1 cellular context compared by ENCODE assay signal in genomic region chr7:100476903-100477870, GRCh38.
TF ChIP-seq lines count a peak whose summit lies in the region.

No MANE protein-coding gene starts in this region.

TF ChIP-seq in GM23338, 12 proteins besides CTCF, POLR2A, EP300 and RAD21 (continued from another document):
- TF ChIP-seq ZNF462 (CRISPR knock-in tag; IDR thresholded peaks at IDR 0.05) (no peak), JUNB (IDR thresholded peaks at IDR 0.05; ENCODE audit: unreplicated experiment) (no peak), EZH2phosphoT487 (IDR thresholded peaks at IDR 0.05; ENCODE audit: unreplicated experiment) (no peak), ZNF114 (CRISPR knock-in tag; IDR thresholded peaks at IDR 0.05) (no peak), ETS1 (IDR thresholded peaks at IDR 0.05) (no peak), NANOG (IDR thresholded peaks at IDR 0.05; ENCODE audit: borderline replicate concordance) (no peak), EZH2 (IDR thresholded peaks at IDR 0.05; ENCODE audit: low read depth, unreplicated experiment) (no peak), STAT1 (IDR thresholded peaks at IDR 0.05; ENCODE audit: unreplicated experiment) (no peak), POLR2AphosphoS5 (IDR thresholded peaks at IDR 0.05; ENCODE audit: low read depth) (no peak), CREB1 (CRISPR knock-in tag; IDR thresholded peaks at IDR 0.05; ENCODE audit: low read depth) (no peak)
